In genomic region chr3:184017672-184018423, GRCh38 we compare ENCODE assay signal across 1 cellular context.
A peak's percentile ranks its signal among the peaks of the same experiment; 100 is the strongest.
TF ChIP-seq lines count a peak whose summit lies in the region.

Gene ABCC5, minus strand, starts transcription at chr3:184017884. Its CDS starts 3,492 bp downstream, at chr3:184014392.

TF ChIP-seq in HepG2, 621 proteins besides CTCF, POLR2A, EP300 and RAD21 (continued from another document and continues in another):
- TF ChIP-seq, protein P1, sequence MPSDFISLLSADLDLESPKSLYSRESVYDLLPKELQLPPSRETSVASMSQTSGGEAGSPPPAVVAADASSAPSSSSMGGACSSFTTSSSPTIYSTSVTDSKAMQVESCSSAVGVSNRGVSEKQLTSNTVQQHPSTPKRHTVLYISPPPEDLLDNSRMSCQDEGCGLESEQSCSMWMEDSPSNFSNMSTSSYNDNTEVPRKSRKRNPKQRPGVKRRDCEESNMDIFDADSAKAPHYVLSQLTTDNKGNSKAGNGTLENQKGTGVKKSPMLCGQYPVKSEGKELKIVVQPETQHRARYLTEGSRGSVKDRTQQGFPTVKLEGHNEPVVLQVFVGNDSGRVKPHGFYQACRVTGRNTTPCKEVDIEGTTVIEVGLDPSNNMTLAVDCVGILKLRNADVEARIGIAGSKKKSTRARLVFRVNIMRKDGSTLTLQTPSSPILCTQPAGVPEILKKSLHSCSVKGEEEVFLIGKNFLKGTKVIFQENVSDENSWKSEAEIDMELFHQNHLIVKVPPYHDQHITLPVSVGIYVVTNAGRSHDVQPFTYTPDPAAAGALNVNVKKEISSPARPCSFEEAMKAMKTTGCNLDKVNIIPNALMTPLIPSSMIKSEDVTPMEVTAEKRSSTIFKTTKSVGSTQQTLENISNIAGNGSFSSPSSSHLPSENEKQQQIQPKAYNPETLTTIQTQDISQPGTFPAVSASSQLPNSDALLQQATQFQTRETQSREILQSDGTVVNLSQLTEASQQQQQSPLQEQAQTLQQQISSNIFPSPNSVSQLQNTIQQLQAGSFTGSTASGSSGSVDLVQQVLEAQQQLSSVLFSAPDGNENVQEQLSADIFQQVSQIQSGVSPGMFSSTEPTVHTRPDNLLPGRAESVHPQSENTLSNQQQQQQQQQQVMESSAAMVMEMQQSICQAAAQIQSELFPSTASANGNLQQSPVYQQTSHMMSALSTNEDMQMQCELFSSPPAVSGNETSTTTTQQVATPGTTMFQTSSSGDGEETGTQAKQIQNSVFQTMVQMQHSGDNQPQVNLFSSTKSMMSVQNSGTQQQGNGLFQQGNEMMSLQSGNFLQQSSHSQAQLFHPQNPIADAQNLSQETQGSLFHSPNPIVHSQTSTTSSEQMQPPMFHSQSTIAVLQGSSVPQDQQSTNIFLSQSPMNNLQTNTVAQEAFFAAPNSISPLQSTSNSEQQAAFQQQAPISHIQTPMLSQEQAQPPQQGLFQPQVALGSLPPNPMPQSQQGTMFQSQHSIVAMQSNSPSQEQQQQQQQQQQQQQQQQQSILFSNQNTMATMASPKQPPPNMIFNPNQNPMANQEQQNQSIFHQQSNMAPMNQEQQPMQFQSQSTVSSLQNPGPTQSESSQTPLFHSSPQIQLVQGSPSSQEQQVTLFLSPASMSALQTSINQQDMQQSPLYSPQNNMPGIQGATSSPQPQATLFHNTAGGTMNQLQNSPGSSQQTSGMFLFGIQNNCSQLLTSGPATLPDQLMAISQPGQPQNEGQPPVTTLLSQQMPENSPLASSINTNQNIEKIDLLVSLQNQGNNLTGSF (CRISPR knock-in tag; IDR thresholded peaks at IDR 0.05), result no peak
- TF ChIP-seq ZSCAN25 (CRISPR knock-in tag; IDR thresholded peaks at IDR 0.05) (peak; percentile 72; the same call in 1 of the 2 replicates), NCOR1 (IDR thresholded peaks at IDR 0.05; ENCODE audit: borderline replicate concordance, low read length) (no peak), NFIB (CRISPR knock-in tag; IDR thresholded peaks at IDR 0.05; ENCODE audit: borderline replicate concordance) (no peak), ZNF564 (CRISPR knock-in tag; IDR thresholded peaks at IDR 0.05) (no peak; the same call in 1 of the 2 replicates), DNMT3B (CRISPR knock-in tag; conservative IDR thresholded peaks at IDR 0.05) (no peak; the same call in 1 of the 2 replicates), SRSF1 (optimal IDR thresholded peaks at IDR 0.05; ENCODE audit: low read depth, low read length) (peak; percentile 58), NRL (CRISPR knock-in tag; IDR thresholded peaks at IDR 0.05; ENCODE audit: borderline replicate concordance) (peak; percentile 87; the same call in 1 of the 2 replicates), ZBTB44 (CRISPR knock-in tag; IDR thresholded peaks at IDR 0.05) (no peak; the same call in 1 of the 2 replicates), CEBPG (CRISPR knock-in tag; IDR thresholded peaks at IDR 0.05) (no peak), ZNF547 (CRISPR knock-in tag; IDR thresholded peaks at IDR 0.05) (0 out of 2 replicates have a peak, but pooled peaks have one; percentile 29), ZNF431 (CRISPR knock-in tag; IDR thresholded peaks at IDR 0.05; ENCODE audit: borderline replicate concordance, low read depth) (0 out of 2 replicates have a peak, but pooled peaks have one; percentile 21), U2AF2 (IDR thresholded peaks at IDR 0.05; ENCODE audit: low read depth, low read length) (no peak), ZSCAN29 (CRISPR knock-in tag; conservative IDR thresholded peaks at IDR 0.05) (peak; percentile 76; the same call in 1 of the 2 replicates), TCF7L2 (IDR thresholded peaks at IDR 0.05; ENCODE audit: low read depth, low read length) (no peak), WIZ (CRISPR knock-in tag; IDR thresholded peaks at IDR 0.05) (no peak; the same call in 1 of the 2 replicates), KLF12 (CRISPR knock-in tag; IDR thresholded peaks at IDR 0.05; ENCODE audit: borderline replicate concordance) (no peak), HOXA7 (CRISPR knock-in tag; IDR thresholded peaks at IDR 0.05) (no peak), FOXA1 (IDR thresholded peaks at IDR 0.05) (no peak), FOXA1 (CRISPR knock-in tag; IDR thresholded peaks at IDR 0.05) (no peak), HNRNPLL (IDR thresholded peaks at IDR 0.05; ENCODE audit: low read depth, low read length, poor library complexity, severe bottlenecking) (peak; percentile 69), MXD4 (CRISPR knock-in tag; IDR thresholded peaks at IDR 0.05) (peak; percentile 74), KAT8 (CRISPR knock-in tag; IDR thresholded peaks at IDR 0.05) (0 out of 2 replicates have a peak, but pooled peaks have one; percentile 74), TCF7 (IDR thresholded peaks at IDR 0.05; ENCODE audit: low read depth) (no peak), ELF1 (CRISPR knock-in tag; IDR thresholded peaks at IDR 0.05) (peak; percentile 77), NKX3-1 (CRISPR knock-in tag; IDR thresholded peaks at IDR 0.05) (no peak), NR1H2 (CRISPR knock-in tag; IDR thresholded peaks at IDR 0.05; ENCODE audit: borderline replicate concordance, low read depth) (no peak), ZBTB42 (CRISPR knock-in tag; IDR thresholded peaks at IDR 0.05) (no peak), ZFP41 (CRISPR knock-in tag; IDR thresholded peaks at IDR 0.05; ENCODE audit: borderline replicate concordance) (no peak), ZNF737 (CRISPR knock-in tag; IDR thresholded peaks at IDR 0.05; ENCODE audit: borderline replicate concordance) (no peak; the same call in 1 of the 2 replicates), TSC22D2 (CRISPR knock-in tag; IDR thresholded peaks at IDR 0.05; ENCODE audit: borderline replicate concordance) (0 out of 2 replicates have a peak, but pooled peaks have one; percentile 39), ZNF446 (CRISPR knock-in tag; IDR thresholded peaks at IDR 0.05) (0 out of 2 replicates have a peak, but pooled peaks have one; percentile 26), ZNF746 (CRISPR knock-in tag; IDR thresholded peaks at IDR 0.05) (no peak), SYNCRIP (IDR thresholded peaks at IDR 0.05; ENCODE audit: insufficient read depth, low read depth, low read length) (no peak), ZNF430 (CRISPR knock-in tag; IDR thresholded peaks at IDR 0.05) (peak; percentile 59; the same call in 1 of the 2 replicates), MTF1 (CRISPR knock-in tag; IDR thresholded peaks at IDR 0.05) (no peak)
- TF ChIP-seq, protein P2, sequence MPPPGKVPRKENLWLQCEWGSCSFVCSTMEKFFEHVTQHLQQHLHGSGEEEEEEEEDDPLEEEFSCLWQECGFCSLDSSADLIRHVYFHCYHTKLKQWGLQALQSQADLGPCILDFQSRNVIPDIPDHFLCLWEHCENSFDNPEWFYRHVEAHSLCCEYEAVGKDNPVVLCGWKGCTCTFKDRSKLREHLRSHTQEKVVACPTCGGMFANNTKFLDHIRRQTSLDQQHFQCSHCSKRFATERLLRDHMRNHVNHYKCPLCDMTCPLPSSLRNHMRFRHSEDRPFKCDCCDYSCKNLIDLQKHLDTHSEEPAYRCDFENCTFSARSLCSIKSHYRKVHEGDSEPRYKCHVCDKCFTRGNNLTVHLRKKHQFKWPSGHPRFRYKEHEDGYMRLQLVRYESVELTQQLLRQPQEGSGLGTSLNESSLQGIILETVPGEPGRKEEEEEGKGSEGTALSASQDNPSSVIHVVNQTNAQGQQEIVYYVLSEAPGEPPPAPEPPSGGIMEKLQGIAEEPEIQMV (CRISPR knock-in tag; IDR thresholded peaks at IDR 0.05; ENCODE audit: low read depth), result 0 out of 2 replicates have a peak, but pooled peaks have one; percentile 60
- TF ChIP-seq, protein P3, sequence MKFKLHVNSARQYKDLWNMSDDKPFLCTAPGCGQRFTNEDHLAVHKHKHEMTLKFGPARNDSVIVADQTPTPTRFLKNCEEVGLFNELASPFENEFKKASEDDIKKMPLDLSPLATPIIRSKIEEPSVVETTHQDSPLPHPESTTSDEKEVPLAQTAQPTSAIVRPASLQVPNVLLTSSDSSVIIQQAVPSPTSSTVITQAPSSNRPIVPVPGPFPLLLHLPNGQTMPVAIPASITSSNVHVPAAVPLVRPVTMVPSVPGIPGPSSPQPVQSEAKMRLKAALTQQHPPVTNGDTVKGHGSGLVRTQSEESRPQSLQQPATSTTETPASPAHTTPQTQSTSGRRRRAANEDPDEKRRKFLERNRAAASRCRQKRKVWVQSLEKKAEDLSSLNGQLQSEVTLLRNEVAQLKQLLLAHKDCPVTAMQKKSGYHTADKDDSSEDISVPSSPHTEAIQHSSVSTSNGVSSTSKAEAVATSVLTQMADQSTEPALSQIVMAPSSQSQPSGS (CRISPR knock-in tag; IDR thresholded peaks at IDR 0.05), result peak; percentile 68; the same call in 1 of the 2 replicates
- TF ChIP-seq, protein P4, sequence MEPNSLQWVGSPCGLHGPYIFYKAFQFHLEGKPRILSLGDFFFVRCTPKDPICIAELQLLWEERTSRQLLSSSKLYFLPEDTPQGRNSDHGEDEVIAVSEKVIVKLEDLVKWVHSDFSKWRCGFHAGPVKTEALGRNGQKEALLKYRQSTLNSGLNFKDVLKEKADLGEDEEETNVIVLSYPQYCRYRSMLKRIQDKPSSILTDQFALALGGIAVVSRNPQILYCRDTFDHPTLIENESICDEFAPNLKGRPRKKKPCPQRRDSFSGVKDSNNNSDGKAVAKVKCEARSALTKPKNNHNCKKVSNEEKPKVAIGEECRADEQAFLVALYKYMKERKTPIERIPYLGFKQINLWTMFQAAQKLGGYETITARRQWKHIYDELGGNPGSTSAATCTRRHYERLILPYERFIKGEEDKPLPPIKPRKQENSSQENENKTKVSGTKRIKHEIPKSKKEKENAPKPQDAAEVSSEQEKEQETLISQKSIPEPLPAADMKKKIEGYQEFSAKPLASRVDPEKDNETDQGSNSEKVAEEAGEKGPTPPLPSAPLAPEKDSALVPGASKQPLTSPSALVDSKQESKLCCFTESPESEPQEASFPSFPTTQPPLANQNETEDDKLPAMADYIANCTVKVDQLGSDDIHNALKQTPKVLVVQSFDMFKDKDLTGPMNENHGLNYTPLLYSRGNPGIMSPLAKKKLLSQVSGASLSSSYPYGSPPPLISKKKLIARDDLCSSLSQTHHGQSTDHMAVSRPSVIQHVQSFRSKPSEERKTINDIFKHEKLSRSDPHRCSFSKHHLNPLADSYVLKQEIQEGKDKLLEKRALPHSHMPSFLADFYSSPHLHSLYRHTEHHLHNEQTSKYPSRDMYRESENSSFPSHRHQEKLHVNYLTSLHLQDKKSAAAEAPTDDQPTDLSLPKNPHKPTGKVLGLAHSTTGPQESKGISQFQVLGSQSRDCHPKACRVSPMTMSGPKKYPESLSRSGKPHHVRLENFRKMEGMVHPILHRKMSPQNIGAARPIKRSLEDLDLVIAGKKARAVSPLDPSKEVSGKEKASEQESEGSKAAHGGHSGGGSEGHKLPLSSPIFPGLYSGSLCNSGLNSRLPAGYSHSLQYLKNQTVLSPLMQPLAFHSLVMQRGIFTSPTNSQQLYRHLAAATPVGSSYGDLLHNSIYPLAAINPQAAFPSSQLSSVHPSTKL (CRISPR knock-in tag; IDR thresholded peaks at IDR 0.05), result no peak; the same call in none of the 2 replicates
- TF ChIP-seq, protein P5, sequence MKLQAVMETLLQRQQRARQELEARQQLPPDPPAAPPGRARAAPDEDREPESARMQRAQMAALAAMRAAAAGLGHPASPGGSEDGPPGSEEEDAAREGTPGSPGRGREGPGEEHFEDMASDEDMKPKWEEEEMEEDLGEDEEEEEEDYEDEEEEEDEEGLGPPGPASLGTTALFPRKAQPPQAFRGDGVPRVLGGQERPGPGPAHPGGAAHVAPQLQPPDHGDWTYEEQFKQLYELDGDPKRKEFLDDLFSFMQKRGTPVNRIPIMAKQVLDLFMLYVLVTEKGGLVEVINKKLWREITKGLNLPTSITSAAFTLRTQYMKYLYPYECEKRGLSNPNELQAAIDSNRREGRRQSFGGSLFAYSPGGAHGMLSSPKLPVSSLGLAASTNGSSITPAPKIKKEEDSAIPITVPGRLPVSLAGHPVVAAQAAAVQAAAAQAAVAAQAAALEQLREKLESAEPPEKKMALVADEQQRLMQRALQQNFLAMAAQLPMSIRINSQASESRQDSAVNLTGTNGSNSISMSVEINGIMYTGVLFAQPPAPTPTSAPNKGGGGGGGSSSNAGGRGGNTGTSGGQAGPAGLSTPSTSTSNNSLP (IDR thresholded peaks at IDR 0.05; ENCODE audit: low read depth, low read length), result no peak
- TF ChIP-seq, protein P6, sequence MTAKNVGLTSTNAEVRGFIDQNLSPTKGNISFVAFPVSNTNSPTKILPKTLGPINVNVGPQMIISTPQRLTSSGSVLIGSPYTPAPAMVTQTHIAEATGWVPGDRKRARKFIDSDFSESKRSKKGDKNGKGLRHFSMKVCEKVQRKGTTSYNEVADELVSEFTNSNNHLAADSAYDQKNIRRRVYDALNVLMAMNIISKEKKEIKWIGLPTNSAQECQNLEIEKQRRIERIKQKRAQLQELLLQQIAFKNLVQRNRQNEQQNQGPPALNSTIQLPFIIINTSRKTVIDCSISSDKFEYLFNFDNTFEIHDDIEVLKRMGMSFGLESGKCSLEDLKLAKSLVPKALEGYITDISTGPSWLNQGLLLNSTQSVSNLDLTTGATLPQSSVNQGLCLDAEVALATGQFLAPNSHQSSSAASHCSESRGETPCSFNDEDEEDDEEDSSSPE (CRISPR knock-in tag; IDR thresholded peaks at IDR 0.05), result peak; percentile 45; the same call in 1 of the 2 replicates
- TF ChIP-seq, protein P7, sequence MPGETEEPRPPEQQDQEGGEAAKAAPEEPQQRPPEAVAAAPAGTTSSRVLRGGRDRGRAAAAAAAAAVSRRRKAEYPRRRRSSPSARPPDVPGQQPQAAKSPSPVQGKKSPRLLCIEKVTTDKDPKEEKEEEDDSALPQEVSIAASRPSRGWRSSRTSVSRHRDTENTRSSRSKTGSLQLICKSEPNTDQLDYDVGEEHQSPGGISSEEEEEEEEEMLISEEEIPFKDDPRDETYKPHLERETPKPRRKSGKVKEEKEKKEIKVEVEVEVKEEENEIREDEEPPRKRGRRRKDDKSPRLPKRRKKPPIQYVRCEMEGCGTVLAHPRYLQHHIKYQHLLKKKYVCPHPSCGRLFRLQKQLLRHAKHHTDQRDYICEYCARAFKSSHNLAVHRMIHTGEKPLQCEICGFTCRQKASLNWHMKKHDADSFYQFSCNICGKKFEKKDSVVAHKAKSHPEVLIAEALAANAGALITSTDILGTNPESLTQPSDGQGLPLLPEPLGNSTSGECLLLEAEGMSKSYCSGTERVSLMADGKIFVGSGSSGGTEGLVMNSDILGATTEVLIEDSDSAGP (CRISPR knock-in tag; IDR thresholded peaks at IDR 0.05; ENCODE audit: borderline replicate concordance), result peak; percentile 9; the same call in 1 of the 2 replicates
- TF ChIP-seq, protein P8, sequence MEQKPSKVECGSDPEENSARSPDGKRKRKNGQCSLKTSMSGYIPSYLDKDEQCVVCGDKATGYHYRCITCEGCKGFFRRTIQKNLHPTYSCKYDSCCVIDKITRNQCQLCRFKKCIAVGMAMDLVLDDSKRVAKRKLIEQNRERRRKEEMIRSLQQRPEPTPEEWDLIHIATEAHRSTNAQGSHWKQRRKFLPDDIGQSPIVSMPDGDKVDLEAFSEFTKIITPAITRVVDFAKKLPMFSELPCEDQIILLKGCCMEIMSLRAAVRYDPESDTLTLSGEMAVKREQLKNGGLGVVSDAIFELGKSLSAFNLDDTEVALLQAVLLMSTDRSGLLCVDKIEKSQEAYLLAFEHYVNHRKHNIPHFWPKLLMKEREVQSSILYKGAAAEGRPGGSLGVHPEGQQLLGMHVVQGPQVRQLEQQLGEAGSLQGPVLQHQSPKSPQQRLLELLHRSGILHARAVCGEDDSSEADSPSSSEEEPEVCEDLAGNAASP (CRISPR knock-in tag; IDR thresholded peaks at IDR 0.05; ENCODE audit: borderline replicate concordance), result peak; percentile 18
